31 cellular contexts compared by ENCODE assay signal in genomic region chr2:113072584-113072983, GRCh38. TPM values are rescaled to one million over a fixed set of nuclear protein-coding genes. Genes with fewer than 3 reads are reported as not detected.
"Had no signal": no experiment of that assay in that cellular context is flagged by ENCODE, and none has a peak within 500 bp of the region (broad histone marks: within the 10 kb centered on the region; RNA-seq: fewer than 3 reads in every experiment).

No MANE protein-coding gene starts in this region.

- H3K4me1 ChIP-seq: colonic mucosa, pancreas, psoas muscle, right atrium auricular region, thyroid gland had no signal

- H3K4me3 ChIP-seq: colonic mucosa, dorsolateral prefrontal cortex, mucosa of descending colon, pancreas, psoas muscle, right atrium auricular region, thyroid gland had no signal

- H3K4me3 Mint-ChIP-seq: activated B cell treated with CpG ODN at 0.5 μM for 24 hours; activated CD4-positive, alpha-beta T cell treated with anti-CD3 and anti-CD28 coated beads for 36 hours; activated naive CD8-positive, alpha-beta T cell treated with anti-CD3 and anti-CD28 coated beads for 36 hours; activated T-cell treated with anti-CD3 and anti-CD28 coated beads, Interleukin-2, amount 50 U/mL, for 24 hours; activated T-helper 17 cell treated with anti-CD3 and anti-CD28 coated beads, Interleukin-2, amount 50 U/mL, for 72 hours; effector memory CD8-positive, alpha-beta T cell; nephron progenitor cell had no signal

- H3K9me3 Mint-ChIP-seq: activated B cell treated with CpG ODN at 0.5 μM for 24 hours; activated naive CD8-positive, alpha-beta T cell treated with anti-CD3 and anti-CD28 coated beads for 36 hours; activated T-cell treated with anti-CD3 and anti-CD28 coated beads, Interleukin-2, amount 50 U/mL, for 24 hours; activated T-helper 17 cell treated with anti-CD3 and anti-CD28 coated beads, Interleukin-2, amount 50 U/mL, for 72 hours; effector memory CD8-positive, alpha-beta T cell; nephron progenitor cell had no signal

- DNase-seq: activated B cell treated with CpG ODN at 0.5 μM for 24 hours; activated CD4-positive, alpha-beta T cell treated with anti-CD3 and anti-CD28 coated beads for 36 hours; activated CD4-positive, alpha-beta T cell treated with anti-CD3 and anti-CD28 coated beads, Interleukin-2, amount 50 U/mL, for 4 hours; activated CD8-positive, alpha-beta memory T cell treated with anti-CD3 and anti-CD28 coated beads for 24 hours; activated CD8-positive, alpha-beta memory T cell treated with anti-CD3 and anti-CD28 coated beads, Interleukin-2, amount 50 U/mL, for 4 hours; activated naive CD4-positive, alpha-beta T cell; activated naive CD8-positive, alpha-beta T cell treated with anti-CD3 and anti-CD28 coated beads for 36 hours; activated T-cell treated with anti-CD3 and anti-CD28 coated beads, Interleukin-2, amount 50 U/mL, for 24 hours; colonic mucosa; dorsolateral prefrontal cortex; effector memory CD8-positive, alpha-beta T cell; foreskin fibroblast; left cardiac atrium; mesenchymal stem cell; mucosa of descending colon; nephron progenitor cell; pancreas; psoas muscle; stimulated activated CD4-positive, alpha-beta T cell treated with anti-CD3 and anti-CD28 coated beads, Interleukin-4, amount 100 ng/mL, for 24 hours; stimulated activated naive CD4-positive, alpha-beta T cell treated with Interleukin-2 at 50 U/mL for 16 hours; T1000; thyroid gland had no signal

- H3K36me3 Mint-ChIP-seq: activated naive CD8-positive, alpha-beta T cell treated with anti-CD3 and anti-CD28 coated beads for 36 hours had no signal

- H3K27ac Mint-ChIP-seq: activated B cell treated with CpG ODN at 0.5 μM for 24 hours; activated CD4-positive, alpha-beta T cell treated with anti-CD3 and anti-CD28 coated beads for 36 hours; activated naive CD8-positive, alpha-beta T cell treated with anti-CD3 and anti-CD28 coated beads for 36 hours; activated T-cell treated with anti-CD3 and anti-CD28 coated beads, Interleukin-2, amount 50 U/mL, for 24 hours; activated T-helper 17 cell treated with anti-CD3 and anti-CD28 coated beads, Interleukin-2, amount 50 U/mL, for 72 hours; effector memory CD8-positive, alpha-beta T cell; nephron progenitor cell had no signal

- H3K27me3 Mint-ChIP-seq: activated naive CD8-positive, alpha-beta T cell treated with anti-CD3 and anti-CD28 coated beads for 36 hours; activated T-cell treated with anti-CD3 and anti-CD28 coated beads, Interleukin-2, amount 50 U/mL, for 24 hours had no signal

- H3K36me3 ChIP-seq: colonic mucosa, pancreas, right atrium auricular region, thyroid gland had no signal

- ATAC-seq: activated CD4-positive, alpha-beta T cell treated with anti-CD3 and anti-CD28 coated beads for 36 hours; activated T-helper 17 cell treated with anti-CD3 and anti-CD28 coated beads, Interleukin-2, amount 50 U/mL, for 72 hours; effector memory CD8-positive, alpha-beta T cell; left cardiac atrium; mucosa of descending colon; psoas muscle had no signal

- H3K27me3 ChIP-seq: colonic mucosa, pancreas, right atrium auricular region, thyroid gland had no signal

- FAIRE-seq: astrocyte, endothelial cell of umbilical vein, pancreas had no signal

- H3K4me1 Mint-ChIP-seq: activated B cell treated with CpG ODN at 0.5 μM for 24 hours; activated T-helper 17 cell treated with anti-CD3 and anti-CD28 coated beads, Interleukin-2, amount 50 U/mL, for 72 hours had no signal

- H3K27ac ChIP-seq: colonic mucosa, dorsolateral prefrontal cortex, pancreas, psoas muscle, right atrium auricular region, thyroid gland had no signal

- H3K9me3 ChIP-seq: colonic mucosa, mucosa of descending colon, pancreas, psoas muscle, right atrium auricular region, thyroid gland had no signal

RNA-seq across cellular contexts. Expression of gene IL1F10, which starts 4.8 kb away (rescaled TPM):
- total RNA-seq: activated B cell treated with CpG ODN at 0.5 μM for 24 hours; activated CD4-positive, alpha-beta T cell treated with anti-CD3 and anti-CD28 coated beads for 36 hours; activated naive CD8-positive, alpha-beta T cell treated with anti-CD3 and anti-CD28 coated beads for 36 hours; activated T-helper 17 cell treated with anti-CD3 and anti-CD28 coated beads, Interleukin-2, amount 50 U/mL, for 72 hours; astrocyte; colonic mucosa; dorsolateral prefrontal cortex; endothelial cell of umbilical vein; fibroblast of lung; glomerular endothelial cell; left cardiac atrium; mucosa of descending colon; pancreas; psoas muscle; right atrium auricular region; subcutaneous adipose tissue; T-helper 1 cell treated with Interleukin-12 subunit alpha and Interleukin-12 subunit beta and Interleukin-4 antibody, amounts not matched to agents 30 ng/mL and 1 ng/mL, for 36 hours; thyroid gland; ureter had no signal
- polyA plus RNA-seq: endothelial cell of umbilical vein, fibroblast of lung, pancreas, psoas muscle had no signal

RNA-seq across cellular contexts. Expression of gene IL36RN, which starts 13.6 kb away (rescaled TPM):
- total RNA-seq: activated B cell treated with CpG ODN at 0.5 μM for 24 hours; activated CD4-positive, alpha-beta T cell treated with anti-CD3 and anti-CD28 coated beads for 36 hours; activated naive CD8-positive, alpha-beta T cell treated with anti-CD3 and anti-CD28 coated beads for 36 hours; activated T-helper 17 cell treated with anti-CD3 and anti-CD28 coated beads, Interleukin-2, amount 50 U/mL, for 72 hours; colonic mucosa; dorsolateral prefrontal cortex; endothelial cell of umbilical vein; fibroblast of lung; glomerular endothelial cell; left cardiac atrium; mucosa of descending colon; pancreas; psoas muscle; right atrium auricular region; subcutaneous adipose tissue; T-helper 1 cell treated with Interleukin-12 subunit alpha and Interleukin-12 subunit beta and Interleukin-4 antibody, amounts not matched to agents 30 ng/mL and 1 ng/mL, for 36 hours; thyroid gland; ureter had no signal
- polyA plus RNA-seq: endothelial cell of umbilical vein, fibroblast of lung, pancreas, psoas muscle had no signal

RNA-seq across cellular contexts. Expression of gene IL36B, which starts 19.9 kb away (rescaled TPM):
- total RNA-seq: activated B cell treated with CpG ODN at 0.5 μM for 24 hours; activated CD4-positive, alpha-beta T cell treated with anti-CD3 and anti-CD28 coated beads for 36 hours; activated naive CD8-positive, alpha-beta T cell treated with anti-CD3 and anti-CD28 coated beads for 36 hours; activated T-helper 17 cell treated with anti-CD3 and anti-CD28 coated beads, Interleukin-2, amount 50 U/mL, for 72 hours; astrocyte; colonic mucosa; dorsolateral prefrontal cortex; endothelial cell of umbilical vein; fibroblast of lung; glomerular endothelial cell; left cardiac atrium; mucosa of descending colon; pancreas; psoas muscle; right atrium auricular region; subcutaneous adipose tissue; T-helper 1 cell treated with Interleukin-12 subunit alpha and Interleukin-12 subunit beta and Interleukin-4 antibody, amounts not matched to agents 30 ng/mL and 1 ng/mL, for 36 hours; thyroid gland; ureter had no signal
- polyA plus RNA-seq: endothelial cell of umbilical vein, fibroblast of lung, pancreas, psoas muscle had no signal

RNA-seq across cellular contexts. Expression of gene IL1RN, which starts 54.8 kb away (rescaled TPM):
- total RNA-seq: activated B cell treated with CpG ODN at 0.5 μM for 24 hours, astrocyte, endothelial cell of umbilical vein, fibroblast of lung, glomerular endothelial cell had no signal
- polyA plus RNA-seq: endothelial cell of umbilical vein had no signal
